In genomic region chr5:38515648-38516047, GRCh38 we compare ENCODE assay signal across 1 cellular context.
TF ChIP-seq lines count a peak whose summit lies in the region.

No MANE protein-coding gene starts in this region.

TF ChIP-seq in H1, 55 proteins besides CTCF, POLR2A, EP300 and RAD21 (continued from another document):
- no peak for TF ChIP-seq CHD7 (IDR thresholded peaks at IDR 0.05; ENCODE audit: insufficient replicate concordance, low read length)
